In genomic region chr17:58338907-58339774, GRCh38 we compare ENCODE assay signal across 9 cellular contexts. TPM values are rescaled to one million over a fixed set of nuclear protein-coding genes. Genes with fewer than 3 reads are reported as not detected.
DNase-seq lines count a peak whose midpoint lies in the region; ATAC-seq and TF ChIP-seq lines count a peak whose summit lies in the region.
"Had no signal": no experiment of that assay in that cellular context is flagged by ENCODE, and none has a peak within 500 bp of the region (broad histone marks: within the 10 kb centered on the region; RNA-seq: fewer than 3 reads in every experiment).

No MANE protein-coding gene starts in this region.

- H3K36me3 ChIP-seq in SK-N-SH (replicated peaks in 1 of 2; ENCODE audit: control insufficient read depth in 1 of 2, insufficient read depth in 2 of 2, low read length in 1 of 2) (peaks cover 0 to 5% of the 10 kb centered on the region in 2 experiments), lung (ENCODE audit: control insufficient read depth in 2 of 2, insufficient read depth in 2 of 2, low read length in 2 of 2) (peaks cover 0 to 2% of the 10 kb centered on the region in 2 donors)

- H4K20me1 ChIP-seq in SK-N-SH (ENCODE audit: insufficient read depth) = no peaks in the 10 kb centered on the region

- no peaks in the 10 kb centered on the region for H3K9me2 ChIP-seq in SK-N-SH

- no peak overlapping the region for H2AFZ ChIP-seq in SK-N-SH (ENCODE audit: low read depth)

- POLR2A ChIA-PET in SK-N-SH (lab: Yijun Ruan, JAX) = interaction anchor here (3.9 kb wide), 1 partner anchor 13 kb away, joined by 23 read pairs; the partner anchor contains the start of gene SUPT4H1

- TF ChIP-seq CTCF in SK-N-SH (IDR thresholded peaks at IDR 0.05) = no peak
- no peak for TF ChIP-seq CTCF in lung (IDR thresholded peaks at IDR 0.05; ENCODE audit: control extremely low read depth, extremely low read depth)

- H3K4me1 ChIP-seq in SK-N-SH (ENCODE audit: control insufficient read depth in 1 of 2, insufficient read depth in 2 of 2, low read depth in 1 of 2, low read length in 1 of 2) (peaks cover 0 to 34% of the 10 kb centered on the region in 2 experiments; a peak in 1 of 4 replicates), lung (ENCODE audit: control insufficient read depth in 2 of 2, insufficient read depth in 2 of 2, low read length in 2 of 2) (peaks cover 0 to 6% of the 10 kb centered on the region in 2 donors)

- no peaks in the 10 kb centered on the region for H3K79me2 ChIP-seq in SK-N-SH (ENCODE audit: insufficient read depth)

- H3K4me2 ChIP-seq in SK-N-SH = no peak overlapping the region

- 64% methylated on average over 9 of the region's 9 CpGs for WGBS in SK-N-SH (ENCODE audit: low lambda C conversion rate)
- 18 to 40% methylated on average over 9 of the region's 9 CpGs for WGBS in lung, 2 donors

- peak overlapping the region; percentile 73 for H3K4me3 ChIP-seq in GM08714 (ENCODE audit: low read length)
- H3K4me3 ChIP-seq in SK-N-SH (ENCODE audit: low read depth in 2 of 2, low read length in 1 of 2) = no peak overlapping the region
- H3K4me3 ChIP-seq in lung = no peak overlapping the region

- H3K9me3 ChIP-seq in SK-N-SH = no peaks in the 10 kb centered on the region
- H3K9me3 ChIP-seq in lung (ENCODE audit: control insufficient read depth in 2 of 2, insufficient read depth in 1 of 2, low read length in 1 of 2) = peaks cover 0 to 3% of the 10 kb centered on the region in 2 donors

- CTCF ChIA-PET in SK-N-SH (lab: Yijun Ruan, JAX) = interaction anchor here (1.0 to 1.9 kb wide), 3 partner anchors 13 to 89 kb away, joined by 3 to 7 read pairs (median 3); partner anchors contain the start of genes RNF43 and SUPT4H1

- H3K27me3 ChIP-seq in SK-N-SH (ENCODE audit: insufficient read depth) (no peaks in the 10 kb centered on the region), lung (ENCODE audit: control insufficient read depth, insufficient read depth) (no peaks in the 10 kb centered on the region)

- H3K9ac ChIP-seq in SK-N-SH = no peak overlapping the region

- H3K27ac ChIP-seq in SK-N-SH (ENCODE audit: low read depth in 2 of 2, low read length in 1 of 2) (peak overlapping the region in 1 of 2 experiments; percentile 29; a peak in 1 of 4 replicates), lung (ENCODE audit: low read depth in 1 of 2, low read length in 1 of 2) (peak overlapping the region in 1 of 2 donors; percentile 73)

- no peak for TF ChIP-seq EP300 in SK-N-SH (IDR thresholded peaks at IDR 0.05; ENCODE audit: borderline replicate concordance in 1 of 2, low read depth in 1 of 2, low read length in 1 of 2)

- H3F3A ChIP-seq in SK-N-SH (replicated peaks; ENCODE audit: insufficient read depth) = no peaks in the 10 kb centered on the region

- no peak for TF ChIP-seq RAD21 in SK-N-SH (IDR thresholded peaks at IDR 0.05; ENCODE audit: low read length)

- ATAC-seq in HG03095 (IDR thresholded peaks at IDR 0.05; ENCODE audit: unreplicated experiment) (peak; percentile 22), lung (ENCODE audit: insufficient read depth, low FRiP score) (peak; percentile 56), GM19397 (IDR thresholded peaks at IDR 0.05; ENCODE audit: unreplicated experiment) (no peak)
- ATAC-seq: Panc1 had no signal

- peak; percentile 79 for DNase-seq in SK-N-SH
- DNase-seq in central memory CD4-positive, alpha-beta T cell = peak; percentile 43
- peak; percentile 54 for DNase-seq in lung (ENCODE audit: low spot score)
- peak; percentile 21 for DNase-seq in stromal cell of bone marrow (ENCODE audit: low read depth)
- DNase-seq in T-helper 9 cell = no peak

TF ChIP-seq in SK-N-SH, 30 proteins besides CTCF, POLR2A, EP300 and RAD21:
- TF ChIP-seq MXI1 (IDR thresholded peaks at IDR 0.05; ENCODE audit: low read depth, low read length) (no peak), RCOR1 (IDR thresholded peaks at IDR 0.05; ENCODE audit: low read length) (no peak), CHD2 (IDR thresholded peaks at IDR 0.05; ENCODE audit: low read length, partially characterized antibody) (no peak), FOSL2 (IDR thresholded peaks at IDR 0.05; ENCODE audit: borderline replicate concordance, low read depth) (no peak), MEF2A (IDR thresholded peaks at IDR 0.05; ENCODE audit: borderline replicate concordance, low read depth) (no peak), IRF3 (IDR thresholded peaks at IDR 0.05; ENCODE audit: low read depth, low read length) (no peak), EZH2phosphoT487 (IDR thresholded peaks at IDR 0.05; ENCODE audit: borderline replicate concordance, low read depth) (no peak), SMC3 (IDR thresholded peaks at IDR 0.05; ENCODE audit: low read depth, low read length) (no peak), JUND (IDR thresholded peaks at IDR 0.05) (no peak), FOXJ3 (CRISPR knock-in tag; IDR thresholded peaks at IDR 0.05) (no peak), SIN3A (IDR thresholded peaks at IDR 0.05; ENCODE audit: borderline replicate concordance, low read depth, low read length) (no peak), RFX5 (IDR thresholded peaks at IDR 0.05; ENCODE audit: low read length) (no peak)
- TF ChIP-seq, protein P1, sequence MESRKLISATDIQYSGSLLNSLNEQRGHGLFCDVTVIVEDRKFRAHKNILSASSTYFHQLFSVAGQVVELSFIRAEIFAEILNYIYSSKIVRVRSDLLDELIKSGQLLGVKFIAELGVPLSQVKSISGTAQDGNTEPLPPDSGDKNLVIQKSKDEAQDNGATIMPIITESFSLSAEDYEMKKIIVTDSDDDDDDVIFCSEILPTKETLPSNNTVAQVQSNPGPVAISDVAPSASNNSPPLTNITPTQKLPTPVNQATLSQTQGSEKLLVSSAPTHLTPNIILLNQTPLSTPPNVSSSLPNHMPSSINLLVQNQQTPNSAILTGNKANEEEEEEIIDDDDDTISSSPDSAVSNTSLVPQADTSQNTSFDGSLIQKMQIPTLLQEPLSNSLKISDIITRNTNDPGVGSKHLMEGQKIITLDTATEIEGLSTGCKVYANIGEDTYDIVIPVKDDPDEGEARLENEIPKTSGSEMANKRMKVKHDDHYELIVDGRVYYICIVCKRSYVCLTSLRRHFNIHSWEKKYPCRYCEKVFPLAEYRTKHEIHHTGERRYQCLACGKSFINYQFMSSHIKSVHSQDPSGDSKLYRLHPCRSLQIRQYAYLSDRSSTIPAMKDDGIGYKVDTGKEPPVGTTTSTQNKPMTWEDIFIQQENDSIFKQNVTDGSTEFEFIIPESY (IDR thresholded peaks at IDR 0.05; ENCODE audit: borderline replicate concordance, low read depth) = no peak
- TF ChIP-seq, protein P2, sequence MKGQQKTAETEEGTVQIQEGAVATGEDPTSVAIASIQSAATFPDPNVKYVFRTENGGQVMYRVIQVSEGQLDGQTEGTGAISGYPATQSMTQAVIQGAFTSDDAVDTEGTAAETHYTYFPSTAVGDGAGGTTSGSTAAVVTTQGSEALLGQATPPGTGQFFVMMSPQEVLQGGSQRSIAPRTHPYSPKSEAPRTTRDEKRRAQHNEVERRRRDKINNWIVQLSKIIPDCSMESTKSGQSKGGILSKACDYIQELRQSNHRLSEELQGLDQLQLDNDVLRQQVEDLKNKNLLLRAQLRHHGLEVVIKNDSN (IDR thresholded peaks at IDR 0.05; ENCODE audit: borderline replicate concordance, low read depth) = no peak

RNA-seq across cellular contexts. Expression of gene TSPOAP1, which starts 10.5 kb away (rescaled TPM):
- polyA plus RNA-seq in SK-N-SH (2012; rRNA removed) (0.79 and 1.9 TPM in 2 replicates), lung (10 to 100 TPM in 1 of 2 donors, 1 to 10 TPM in 1; 7.0 to 17.1 TPM)
- 0.28 and 0.97 TPM in 2 replicates for polyA plus RNA-seq in SK-N-SH (2012; cell fraction: cytosol; rRNA removed)
- polyA plus RNA-seq in SK-N-SH (2012; cell fraction: nucleus; rRNA removed) = 4.8 and 8.3 TPM in 2 replicates
- total RNA-seq in lung = 10 to 100 TPM; 19.3 to 23.5 TPM

RNA-seq across cellular contexts. Expression of gene SUPT4H1, which starts 12.9 kb away (rescaled TPM):
- polyA plus RNA-seq in SK-N-SH (2012; rRNA removed) = 165 and 205 TPM in 2 replicates
- polyA plus RNA-seq in SK-N-SH (2012; cell fraction: cytosol; rRNA removed) = 216 and 229 TPM in 2 replicates
- polyA plus RNA-seq in SK-N-SH (2012; cell fraction: nucleus; rRNA removed) = 54.9 and 92.8 TPM in 2 replicates
- 10 to 100 TPM; 54.6 to 59.2 TPM for total RNA-seq in lung
- polyA plus RNA-seq in lung = 10 to 100 TPM; 75.5 to 97.5 TPM

RNA-seq across cellular contexts. Expression of gene MPO, which starts 58.4 kb away (rescaled TPM):
- polyA plus RNA-seq in SK-N-SH (2012; rRNA removed) = not detected in 2 replicates
- polyA plus RNA-seq in SK-N-SH (2012; cell fraction: cytosol; rRNA removed) = not detected in 2 replicates
- polyA plus RNA-seq in SK-N-SH (2012; cell fraction: nucleus; rRNA removed) = not detected in 2 replicates
- 10 to 100 TPM in 1 of 2 donors, 1 to 10 TPM in 1; 2.5 to 62.0 TPM for total RNA-seq in lung
- polyA plus RNA-seq in lung = 10 to 100 TPM in 1 of 2 donors, under 1 TPM in 1; 0.79 to 10.8 TPM
